Comparison of ENCODE assay signal across 12 cellular contexts in the genomic region with DNA sequence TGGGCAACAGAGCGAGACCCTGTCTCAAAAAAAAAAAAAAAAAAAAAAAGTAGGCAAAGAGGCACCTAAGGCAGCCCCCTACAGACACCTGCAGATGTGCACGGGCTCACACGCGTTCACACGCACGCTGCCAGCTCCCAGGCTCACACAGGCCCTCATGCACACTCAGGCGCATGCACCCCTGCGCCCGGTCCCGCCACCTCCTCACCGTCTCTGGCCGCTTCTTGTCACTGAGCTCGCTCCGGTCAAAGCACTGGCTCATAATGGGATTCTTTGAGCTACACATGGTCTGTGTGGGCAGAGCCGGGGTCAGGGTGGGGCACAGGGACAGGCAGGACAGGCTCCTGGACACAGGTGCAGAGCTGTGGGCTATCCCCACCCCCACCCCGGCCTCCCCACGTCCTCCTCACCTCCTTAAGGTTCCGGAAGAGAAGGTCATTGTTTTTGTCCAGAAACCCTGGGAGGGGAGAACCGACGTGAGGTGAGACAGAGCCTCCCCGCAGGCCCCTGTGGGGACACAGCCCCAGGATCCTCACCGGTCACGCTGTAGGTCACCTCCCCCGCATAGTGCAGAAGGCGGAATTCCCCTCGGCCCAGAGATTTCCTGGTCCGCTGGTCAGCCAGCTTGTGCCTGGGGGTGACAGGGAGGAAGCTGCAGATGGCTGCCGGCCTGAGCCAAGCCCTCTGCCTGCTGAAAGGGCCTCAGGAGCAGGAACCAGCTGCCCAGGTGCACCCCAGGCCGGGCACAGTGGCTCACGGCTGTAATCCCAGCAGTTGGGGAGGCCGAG. TPM values are rescaled to one million over a fixed set of nuclear protein-coding genes. Genes with fewer than 3 reads are reported as not detected.
DNase-seq lines count a peak whose midpoint lies in the region; ATAC-seq and TF ChIP-seq lines count a peak whose summit lies in the region.
"Had no signal": no experiment of that assay in that cellular context is flagged by ENCODE, and none has a peak within 500 bp of the region (broad histone marks: within the 10 kb centered on the region; RNA-seq: fewer than 3 reads in every experiment).

No MANE protein-coding gene starts in this region.

- no peak for TF ChIP-seq EP300 in stomach (IDR thresholded peaks at IDR 0.05)
- no peak for TF ChIP-seq EP300 in SK-N-SH (IDR thresholded peaks at IDR 0.05; ENCODE audit: borderline replicate concordance in 1 of 2, low read depth in 1 of 2, low read length in 1 of 2)

- H3K36me3 ChIP-seq in stomach = peaks cover 81 to 100% (median 100%) of the 10 kb centered on the region in 4 donors
- H3K36me3 ChIP-seq in SK-N-SH (replicated peaks in 1 of 2; ENCODE audit: control insufficient read depth in 1 of 2, insufficient read depth in 2 of 2, low read length in 1 of 2) = peaks cover 35 to 39% of the 10 kb centered on the region in 2 experiments
- H3K36me3 ChIP-seq: neutrophil had no signal

- intact Hi-C loops in stomach (cut with DNase I; ENCODE audit: low total_unique reads) = no loop called here

- TF ChIP-seq POLR2A in stomach (IDR thresholded peaks at IDR 0.05) = no peak

- H3K9me2 ChIP-seq in SK-N-SH = no peaks in the 10 kb centered on the region

- WGBS in stomach, 5 donors = 81 to 87% (median 82%) methylated on average over 22 to 31 of the region's 31 CpGs
- WGBS in SK-N-SH (ENCODE audit: low lambda C conversion rate) = 91% methylated on average over 29 of the region's 31 CpGs

- TF ChIP-seq CTCF in RWPE1 (conservative IDR thresholded peaks at IDR 0.05; ENCODE audit: low read depth) = no peak
- TF ChIP-seq CTCF in stomach (IDR thresholded peaks at IDR 0.05) = no peak
- no peak for TF ChIP-seq CTCF in SK-N-SH (IDR thresholded peaks at IDR 0.05)

- peak overlapping the region; percentile 12; the same call in 1 of the 2 replicates for H3K27ac ChIP-seq in RWPE1
- peak overlapping the region in 3 of 5 donors; percentile 14 to 59 (median 39) for H3K27ac ChIP-seq in stomach
- H3K27ac ChIP-seq in SK-N-SH (ENCODE audit: low read depth in 2 of 2, low read length in 1 of 2) = no peak overlapping the region
- H3K27ac ChIP-seq: neutrophil had no signal

- CTCF ChIA-PET in RWPE1 (lab: Yijun Ruan, JAX) = interaction anchor here (0.5 to 0.6 kb wide), 2 partner anchors 13 to 47 kb away, joined by 3 to 4 read pairs; no protein-coding TSS in a partner anchor
- CTCF ChIA-PET in SK-N-SH (lab: Yijun Ruan, JAX) = interaction anchor here (1.6 kb wide), 1 partner anchor 13 kb away, joined by 3 read pairs; no protein-coding TSS in a partner anchor

- no peaks in the 10 kb centered on the region for H4K20me1 ChIP-seq in SK-N-SH (ENCODE audit: insufficient read depth)

- H3K79me2 ChIP-seq in SK-N-SH (ENCODE audit: insufficient read depth) = no peaks in the 10 kb centered on the region; the same call in 1 of the 2 replicates

- no peak overlapping the region for H3K4me3 ChIP-seq in stomach
- no peak overlapping the region for H3K4me3 ChIP-seq in SK-N-SH (ENCODE audit: low read depth in 2 of 2, low read length in 1 of 2)

- no peaks in the 10 kb centered on the region for H3K9me3 ChIP-seq in stomach
- H3K9me3 ChIP-seq in SK-N-SH = no peaks in the 10 kb centered on the region
- H3K9me3 ChIP-seq: neutrophil had no signal

- H3K27me3 ChIP-seq in stomach = no peaks in the 10 kb centered on the region
- no peaks in the 10 kb centered on the region for H3K27me3 ChIP-seq in SK-N-SH (ENCODE audit: insufficient read depth)

- POLR2A ChIA-PET in RWPE1 (lab: Yijun Ruan, JAX; ENCODE audit: low non-redundant PET) (no interaction called here), SK-N-SH (lab: Yijun Ruan, JAX) (no interaction called here)

- no peak overlapping the region for H2AFZ ChIP-seq in SK-N-SH (ENCODE audit: low read depth)

- H3F3A ChIP-seq in SK-N-SH (replicated peaks; ENCODE audit: insufficient read depth) = no peaks in the 10 kb centered on the region

- no peak overlapping the region for H3K9ac ChIP-seq in SK-N-SH

- H3K4me2 ChIP-seq in SK-N-SH = no peak overlapping the region

- peaks cover 0 to 34% (median 6%) of the 10 kb centered on the region in 4 donors for H3K4me1 ChIP-seq in stomach
- no peaks in the 10 kb centered on the region for H3K4me1 ChIP-seq in SK-N-SH (ENCODE audit: control insufficient read depth in 1 of 2, insufficient read depth in 2 of 2, low read depth in 1 of 2, low read length in 1 of 2)

- DNase-seq in RWPE1 (ENCODE audit: low spot score) = no peak
- no peak for DNase-seq in stomach
- no peak for DNase-seq in NCI-H2029 treated with DMSO at 0.1 percent for 48 hours (lab: John Stamatoyannopoulos, UW)
- DNase-seq in iPS-NIHi7 (ENCODE audit: extremely low spot score) = no peak
- DNase-seq in SK-N-SH = no peak
- DNase-seq in NK-92 treated with Interleukin-12 subunit alpha and Interleukin-12 subunit beta, amount 100 ng/mL, for 24 hours (lab: John Stamatoyannopoulos, UW) = no peak
- DNase-seq: activated gamma-delta T cell; HFFc6; stimulated activated CD4-positive, alpha-beta T cell treated with anti-CD3 and anti-CD28 coated beads, Interleukin-2, amount 100 ng/mL, for 48 hours had no signal

- TF ChIP-seq RAD21 in SK-N-SH (IDR thresholded peaks at IDR 0.05; ENCODE audit: low read length) = no peak

- ATAC-seq in GM18868 (IDR thresholded peaks at IDR 0.05; ENCODE audit: unreplicated experiment) (peak; percentile 45), HG02623 (IDR thresholded peaks at IDR 0.05; ENCODE audit: unreplicated experiment) (peak; percentile 46)

TF ChIP-seq in SK-N-SH, 30 proteins besides CTCF, POLR2A, EP300 and RAD21:
- TF ChIP-seq FOSL2 (IDR thresholded peaks at IDR 0.05; ENCODE audit: borderline replicate concordance, low read depth) = no peak
- TF ChIP-seq YY1 (IDR thresholded peaks at IDR 0.05; ENCODE audit: low read depth) = no peak
- TF ChIP-seq FOXJ3 (CRISPR knock-in tag; IDR thresholded peaks at IDR 0.05) = no peak
- no peak for TF ChIP-seq JUND (IDR thresholded peaks at IDR 0.05)
- no peak for TF ChIP-seq RXRA (IDR thresholded peaks at IDR 0.05; ENCODE audit: borderline replicate concordance, low read depth)
- TF ChIP-seq TAF1 (IDR thresholded peaks at IDR 0.05; ENCODE audit: borderline replicate concordance, low read depth, low read length) = no peak
- no peak for TF ChIP-seq MEF2A (IDR thresholded peaks at IDR 0.05; ENCODE audit: borderline replicate concordance, low read depth)
- TF ChIP-seq, protein P1, sequence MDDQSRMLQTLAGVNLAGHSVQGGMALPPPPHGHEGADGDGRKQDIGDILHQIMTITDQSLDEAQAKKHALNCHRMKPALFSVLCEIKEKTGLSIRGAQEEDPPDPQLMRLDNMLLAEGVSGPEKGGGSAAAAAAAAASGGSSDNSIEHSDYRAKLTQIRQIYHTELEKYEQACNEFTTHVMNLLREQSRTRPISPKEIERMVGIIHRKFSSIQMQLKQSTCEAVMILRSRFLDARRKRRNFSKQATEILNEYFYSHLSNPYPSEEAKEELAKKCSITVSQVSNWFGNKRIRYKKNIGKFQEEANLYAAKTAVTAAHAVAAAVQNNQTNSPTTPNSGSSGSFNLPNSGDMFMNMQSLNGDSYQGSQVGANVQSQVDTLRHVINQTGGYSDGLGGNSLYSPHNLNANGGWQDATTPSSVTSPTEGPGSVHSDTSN (IDR thresholded peaks at IDR 0.05) = no peak
- no peak for TF ChIP-seq SIN3A (IDR thresholded peaks at IDR 0.05; ENCODE audit: borderline replicate concordance, low read depth, low read length)
- TF ChIP-seq, protein P2, sequence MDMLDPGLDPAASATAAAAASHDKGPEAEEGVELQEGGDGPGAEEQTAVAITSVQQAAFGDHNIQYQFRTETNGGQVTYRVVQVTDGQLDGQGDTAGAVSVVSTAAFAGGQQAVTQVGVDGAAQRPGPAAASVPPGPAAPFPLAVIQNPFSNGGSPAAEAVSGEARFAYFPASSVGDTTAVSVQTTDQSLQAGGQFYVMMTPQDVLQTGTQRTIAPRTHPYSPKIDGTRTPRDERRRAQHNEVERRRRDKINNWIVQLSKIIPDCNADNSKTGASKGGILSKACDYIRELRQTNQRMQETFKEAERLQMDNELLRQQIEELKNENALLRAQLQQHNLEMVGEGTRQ (IDR thresholded peaks at IDR 0.05; ENCODE audit: borderline replicate concordance, low read depth, low read length) = no peak
- no peak for TF ChIP-seq POLR2AphosphoS5 (IDR thresholded peaks at IDR 0.05; ENCODE audit: low read depth, low read length)
- TF ChIP-seq ELF1 (IDR thresholded peaks at IDR 0.05) = no peak

RNA-seq across cellular contexts. Expression of a gene that starts 17.9 kb away (rescaled TPM):
- 100 to 1,000 TPM in 3 of 5 donors, 10 to 100 TPM in 2; 74.2 to 158 (median 107) TPM for total RNA-seq in stomach
- 10 to 100 TPM; 45.2 to 61.3 (median 54.4) TPM for polyA plus RNA-seq in stomach
- 98.0 and 102 TPM in 2 replicates for polyA plus RNA-seq in SK-N-SH (2012; rRNA removed)
- polyA plus RNA-seq in SK-N-SH (2012; cell fraction: cytosol; rRNA removed) = 44.7 and 60.5 TPM in 2 replicates
- polyA plus RNA-seq in SK-N-SH (2012; cell fraction: nucleus; rRNA removed) = 250 and 284 TPM in 2 replicates

RNA-seq across cellular contexts. Expression of a gene that starts 18.6 kb away (rescaled TPM):
- 10 to 100 TPM; 18.2 to 87.5 (median 53.5) TPM for total RNA-seq in stomach
- polyA plus RNA-seq in stomach (10 to 100 TPM; 18.0 to 40.5 (median 32.9) TPM), SK-N-SH (2012; rRNA removed) (50.7 and 63.5 TPM in 2 replicates)
- polyA plus RNA-seq in SK-N-SH (2012; cell fraction: cytosol; rRNA removed) = 73.3 and 80.8 TPM in 2 replicates
- 22.6 and 29.4 TPM in 2 replicates for polyA plus RNA-seq in SK-N-SH (2012; cell fraction: nucleus; rRNA removed)

RNA-seq across cellular contexts. Expression of a gene that starts 41.8 kb away (rescaled TPM):
- 10 to 100 TPM; 38.0 to 97.6 (median 93.4) TPM for total RNA-seq in stomach
- polyA plus RNA-seq in stomach (10 to 100 TPM; 22.9 to 27.1 (median 26.6) TPM), SK-N-SH (2012; rRNA removed) (26.2 and 28.6 TPM in 2 replicates)
- polyA plus RNA-seq in SK-N-SH (2012; cell fraction: cytosol; rRNA removed) = 15.2 and 21.1 TPM in 2 replicates
- 55.3 and 72.1 TPM in 2 replicates for polyA plus RNA-seq in SK-N-SH (2012; cell fraction: nucleus; rRNA removed)

Comparison
In these comparisons a context has a peak if more than half of its experiments do, and no peak if none do; other contexts are left out.
1. H3K27ac ChIP-seq: peak in RWPE1 (single experiment) and stomach (3 of 5); none in SK-N-SH (0 of 2).